ENCODE assay signal across 8 cellular contexts in genomic region chr6:149431905-149432775, GRCh38. TPM values are rescaled to one million over a fixed set of nuclear protein-coding genes. Genes with fewer than 3 reads are reported as not detected.
DNase-seq lines count a peak whose midpoint lies in the region; ATAC-seq lines count a peak whose summit lies in the region.

No MANE protein-coding gene starts in this region.

- DNase-seq in NCI-H526 (lab: John Stamatoyannopoulos, UW): peak; percentile 56 to 86
- DNase-seq in activated CD4-positive, alpha-beta T cell treated with anti-CD3 and anti-CD28 coated beads, Interleukin-2, amount 50 U/mL, for 1 hour: peak; percentile 89
- DNase-seq in dermis microvascular lymphatic vessel endothelial cell (ENCODE audit: low read depth in 2 of 2): peak; percentile 60 to 77
- DNase-seq in lung microvascular endothelial cell (ENCODE audit: low read depth in 2 of 2): peak; percentile 77 to 87
- peak; percentile 68 for DNase-seq in stimulated activated CD8-positive, alpha-beta memory T cell treated with anti-CD3 and anti-CD28 coated beads, Interleukin-12 subunit alpha, Interleukin-12 subunit beta, amount 100 ng/mL, for 24 hours (ENCODE audit: extremely low read depth)

- peaks cover 13% of the 10 kb centered on the region; the same call in 1 of the 2 replicates for H3K4me1 ChIP-seq in BLaER1

- peak overlapping the region; percentile 41; the same call in 1 of the 2 replicates for H3K4me2 ChIP-seq in BLaER1

- H3K4me3 ChIP-seq in BLaER1: no peak overlapping the region

- no peaks in the 10 kb centered on the region for H4K20me1 ChIP-seq in BLaER1

- H3K27me3 ChIP-seq in BLaER1: no peaks in the 10 kb centered on the region

- H3K36me3 ChIP-seq in BLaER1: no peaks in the 10 kb centered on the region

- H3K27ac ChIP-seq in BLaER1: no peak overlapping the region

- H3K9me3 ChIP-seq in BLaER1: no peaks in the 10 kb centered on the region

- ATAC-seq in GM19035 (IDR thresholded peaks at IDR 0.05; ENCODE audit: unreplicated experiment) (peak; percentile 87), HG03457 (IDR thresholded peaks at IDR 0.05; ENCODE audit: unreplicated experiment) (peak; percentile 66)

- no peak overlapping the region for H3K9ac ChIP-seq in BLaER1

RNA-seq across cellular contexts. Expression of gene SUMO4, which starts 32.1 kb away (rescaled TPM):
- total RNA-seq in dermis microvascular lymphatic vessel endothelial cell (0.26 and 1.0 TPM in 2 replicates), lung microvascular endothelial cell (0.44 and 1.2 TPM in 2 replicates)

RNA-seq across cellular contexts. Expression of gene ZC3H12D, which starts 52.7 kb away (rescaled TPM):
- total RNA-seq in dermis microvascular lymphatic vessel endothelial cell (under 0.01 TPM in 2 replicates), lung microvascular endothelial cell (not detected in 2 replicates)
